8 cellular contexts compared by ENCODE assay signal in genomic region chr4:10115657-10116624, GRCh38. TPM values are rescaled to one million over a fixed set of nuclear protein-coding genes. Genes with fewer than 3 reads are reported as not detected.
DNase-seq lines count a peak whose midpoint lies in the region; ATAC-seq and TF ChIP-seq lines count a peak whose summit lies in the region.

No MANE protein-coding gene starts in this region.

- H3K27me3 ChIP-seq in A673 (replicated peaks; ENCODE audit: insufficient read depth, low read depth, low read length, poor library complexity) (no peaks in the 10 kb centered on the region), NT2/D1 (ENCODE audit: insufficient read depth, insufficient read length) (no peaks in the 10 kb centered on the region), aorta (ENCODE audit: control insufficient read depth in 1 of 2, insufficient read depth in 2 of 2, low read length in 1 of 2) (no peaks in the 10 kb centered on the region)

- no TSS peak for BruUV-seq in A673 (replicated peaks; lab: Mats Ljungman, UMichigan)

- H3K9ac ChIP-seq in NT2/D1 (ENCODE audit: insufficient read length, low read depth): peak overlapping the region; percentile 92

- DNase-seq in A673 (ENCODE audit: low spot score) (peak; percentile 39), NT2/D1 (ENCODE audit: low read depth, low spot score) (no peak), fibroblast of villous mesenchyme (ENCODE audit: low read depth) (peak; percentile 34), osteocyte (ENCODE audit: extremely low spot score, unreplicated experiment) (no peak), aorta (peak; percentile 74 to 84)

- H3K4me3 Mint-ChIP-seq in activated T-helper 17 cell treated with anti-CD3 and anti-CD28 coated beads, Interleukin-2, amount 50 U/mL, for 72 hours: peak overlapping the region; percentile 93
- peak overlapping the region; percentile 92 for H3K4me3 Mint-ChIP-seq in osteocyte (ENCODE audit: unreplicated experiment)

- H3K36me3 ChIP-seq in A673 (ENCODE audit: insufficient read depth, low read length, poor library complexity, severe bottlenecking) (peaks cover 40% of the 10 kb centered on the region), NT2/D1 (ENCODE audit: insufficient read depth, insufficient read length, low read length) (peaks cover 53% of the 10 kb centered on the region), aorta (ENCODE audit: control insufficient read depth in 1 of 2, insufficient read depth in 2 of 2, low read length in 1 of 2) (peaks cover 0 to 2% of the 10 kb centered on the region in 2 donors)

- peak; percentile 41 for TF ChIP-seq POLR2A in GM18526 (IDR thresholded peaks at IDR 0.05; ENCODE audit: extremely low read depth, insufficient read length)

- H3K9me3 ChIP-seq in A673 (ENCODE audit: low read depth, low read length, poor library complexity, severe bottlenecking): no peaks in the 10 kb centered on the region
- no peaks in the 10 kb centered on the region for H3K9me3 ChIP-seq in NT2/D1 (ENCODE audit: insufficient read depth, low read length)
- H3K9me3 ChIP-seq in aorta (ENCODE audit: control insufficient read depth, low read length): no peaks in the 10 kb centered on the region

- H3K4me3 ChIP-seq in A673 (ENCODE audit: low read depth, low read length, poor library complexity, severe bottlenecking): peak overlapping the region; percentile 66
- H3K4me3 ChIP-seq in NT2/D1 (ENCODE audit: insufficient read length, low read depth): peak overlapping the region; percentile 82
- peak overlapping the region; percentile 79 for H3K4me3 ChIP-seq in fibroblast of villous mesenchyme (ENCODE audit: low read depth, low read length)
- peak overlapping the region; percentile 94 to 96 for H3K4me3 ChIP-seq in aorta (ENCODE audit: low read length in 2 of 2)

- CTCF ChIA-PET in A673 (lab: Charles Lee): no interaction called here

- 1 to 2% methylated on average over 69 to 87 of the region's 87 CpGs for WGBS in aorta, 2 donors

- H3K27me3 Mint-ChIP-seq in activated T-helper 17 cell treated with anti-CD3 and anti-CD28 coated beads, Interleukin-2, amount 50 U/mL, for 72 hours: no peaks in the 10 kb centered on the region
- no peaks in the 10 kb centered on the region for H3K27me3 Mint-ChIP-seq in osteocyte (ENCODE audit: unreplicated experiment)

- no peaks in the 10 kb centered on the region for H3K9me3 Mint-ChIP-seq in activated T-helper 17 cell treated with anti-CD3 and anti-CD28 coated beads, Interleukin-2, amount 50 U/mL, for 72 hours
- no peaks in the 10 kb centered on the region for H3K9me3 Mint-ChIP-seq in osteocyte (ENCODE audit: unreplicated experiment)

- no peak for TF ChIP-seq CTCF in A673 (conservative IDR thresholded peaks at IDR 0.05; ENCODE audit: low read depth, low read length)
- TF ChIP-seq CTCF in fibroblast of villous mesenchyme (IDR thresholded peaks at IDR 0.05; ENCODE audit: insufficient read depth, low read depth, low read length): no peak
- TF ChIP-seq CTCF in osteocyte (IDR thresholded peaks at IDR 0.05): no peak

- H3K36me3 Mint-ChIP-seq in activated T-helper 17 cell treated with anti-CD3 and anti-CD28 coated beads, Interleukin-2, amount 50 U/mL, for 72 hours (ENCODE audit: low read depth): peaks cover 69% of the 10 kb centered on the region
- H3K36me3 Mint-ChIP-seq in osteocyte (ENCODE audit: unreplicated experiment): peaks cover 38% of the 10 kb centered on the region

- H3K27ac ChIP-seq in A673 (ENCODE audit: low read depth, low read length, poor library complexity, severe bottlenecking) (peak overlapping the region; percentile 96), aorta (ENCODE audit: low read depth in 1 of 2, low read length in 2 of 2) (peak overlapping the region; percentile 73 to 84)

- H3K4me1 ChIP-seq in A673 (ENCODE audit: insufficient read depth, low read length, poor library complexity, severe bottlenecking) (peaks cover 8% of the 10 kb centered on the region), NT2/D1 (ENCODE audit: insufficient read depth, insufficient read length) (peaks cover 20% of the 10 kb centered on the region), aorta (ENCODE audit: control insufficient read depth in 1 of 2, insufficient read depth in 2 of 2, low read length in 2 of 2) (peaks cover 5% of the 10 kb centered on the region in 2 donors)

- peak overlapping the region; percentile 91 for H3K27ac Mint-ChIP-seq in activated T-helper 17 cell treated with anti-CD3 and anti-CD28 coated beads, Interleukin-2, amount 50 U/mL, for 72 hours
- H3K27ac Mint-ChIP-seq in osteocyte (ENCODE audit: unreplicated experiment): peak overlapping the region; percentile 91

- intact Hi-C loops in A673 (cut with micrococcal nuclease; ENCODE audit: unreplicated experiment): no loop called here
- intact Hi-C loops in aorta (cut with DNase I): loop anchor here in 1 of 2 donors (1.0 to 5.0 kb wide), 3 partner anchors 10 to 99 kb away; no protein-coding TSS in a partner anchor

- POLR2A ChIA-PET in A673 (lab: Charles Lee; ENCODE audit: low non-redundant PET): no interaction called here

- ATAC-seq in HG02981 (IDR thresholded peaks at IDR 0.05; ENCODE audit: unreplicated experiment) (peak; percentile 28), aorta (ENCODE audit: low FRiP score) (peak; percentile 59)
- ATAC-seq in activated T-helper 17 cell treated with anti-CD3 and anti-CD28 coated beads, Interleukin-2, amount 50 U/mL, for 72 hours (replicated peaks): peak; percentile 69

- H3K4me1 Mint-ChIP-seq in activated T-helper 17 cell treated with anti-CD3 and anti-CD28 coated beads, Interleukin-2, amount 50 U/mL, for 72 hours: peaks cover 51% of the 10 kb centered on the region
- H3K4me1 Mint-ChIP-seq in osteocyte (ENCODE audit: unreplicated experiment): peaks cover 71% of the 10 kb centered on the region

RNA-seq across cellular contexts. Expression of gene WDR1, which starts 0.7 kb away (rescaled TPM):
- 196 and 227 TPM in 2 replicates for total RNA-seq in A673 (2021)
- 100 to 1,000 TPM; 401 to 630 TPM for total RNA-seq in activated T-helper 17 cell treated with anti-CD3 and anti-CD28 coated beads, Interleukin-2, amount 50 U/mL, for 72 hours
- total RNA-seq in fibroblast of villous mesenchyme: 436 and 516 TPM in 2 replicates
- total RNA-seq in osteocyte: 533 and 537 TPM in 2 replicates
- 100 to 1,000 TPM; 339 to 593 TPM for total RNA-seq in aorta
- polyA plus RNA-seq in aorta: 100 to 1,000 TPM; 159 to 207 TPM

Comparison
In these comparisons a context has a peak if more than half of its experiments do, and no peak if none do; other contexts are left out.
1. DNase-seq: peak in A673 (single experiment), fibroblast of villous mesenchyme (single experiment) and aorta (2 of 2); none in NT2/D1 (single experiment) and osteocyte (single experiment).
2. Peak in every context shown above with its lines, with median percentiles within 50 percentile points of each other: H3K4me3 ChIP-seq and ATAC-seq.